12 cellular contexts compared by ENCODE assay signal in the genomic region with DNA sequence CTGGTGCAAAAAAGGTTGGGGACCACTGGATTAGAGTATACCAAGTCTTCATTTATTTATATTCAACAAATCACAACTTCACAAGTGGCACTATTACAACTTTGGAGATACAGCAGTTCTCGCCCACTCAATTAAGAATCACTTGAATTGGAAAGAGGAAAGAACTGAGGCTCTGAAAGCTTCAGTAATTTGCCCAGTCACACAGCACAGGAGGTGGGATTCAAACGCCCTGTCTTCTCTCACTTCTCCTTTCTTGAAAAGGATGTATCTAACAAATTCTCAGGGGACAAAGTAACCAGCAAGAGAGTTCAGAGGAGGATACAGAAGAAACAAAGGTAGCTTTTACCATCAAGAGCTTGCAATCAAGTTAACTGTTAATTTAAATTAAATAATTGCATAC. TPM values are rescaled to one million over a fixed set of nuclear protein-coding genes. Genes with fewer than 3 reads are reported as not detected.
DNase-seq lines count a peak whose midpoint lies in the region; ATAC-seq and TF ChIP-seq lines count a peak whose summit lies in the region.
"Had no signal": no experiment of that assay in that cellular context is flagged by ENCODE, and none has a peak within 500 bp of the region (broad histone marks: within the 10 kb centered on the region; RNA-seq: fewer than 3 reads in every experiment).

No MANE protein-coding gene starts in this region.

- H3K4me3 ChIP-seq in spleen (peak overlapping the region in 7 of 8 donors; percentile 0 to 63 (median 30)), Caco-2 (ENCODE audit: low read depth, low read length) (no peak overlapping the region)
- H3K4me3 ChIP-seq: adrenal gland had no signal

- H3K27me3 Mint-ChIP-seq in T-cell (no peaks in the 10 kb centered on the region), Caco-2 (ENCODE audit: insufficient read depth, unreplicated experiment) (no peaks in the 10 kb centered on the region)

- intact Hi-C loops in spleen (cut with DNase I; ENCODE audit: low total_unique reads) = no loop called here
- intact Hi-C loops in Caco-2 (cut with micrococcal nuclease; ENCODE audit: unreplicated experiment) = no loop called here

- H3K36me3 ChIP-seq in spleen = peaks cover 0 to 10% (median 4%) of the 10 kb centered on the region in 6 donors
- H3K36me3 ChIP-seq in Caco-2 (ENCODE audit: control insufficient read depth, insufficient read depth, low read length) = no peaks in the 10 kb centered on the region; the same call in 1 of the 2 replicates

- WGBS in spleen, 5 donors = 42 to 58% (median 51%) methylated on average over 2 of the region's 2 CpGs

- H3K4me3 Mint-ChIP-seq in T-cell = no peak overlapping the region
- no peak overlapping the region for H3K4me3 Mint-ChIP-seq in Caco-2 (ENCODE audit: unreplicated experiment)

- DNase-seq in spleen (no peak), T-cell (no peak), kidney tubule cell (ENCODE audit: low spot score) (no peak), Caco-2 (no peak)
- DNase-seq: left cardiac atrium, NCI-H748 treated with DMSO at 0.1 percent for 48 hours, posterior cingulate gyrus had no signal

- H3K27me3 ChIP-seq in spleen (replicated peaks in 1 of 7) = no peaks in the 10 kb centered on the region
- no peaks in the 10 kb centered on the region for H3K27me3 ChIP-seq in Caco-2 (replicated peaks; ENCODE audit: control insufficient read depth, insufficient read depth, low read length)
- H3K27me3 ChIP-seq: adrenal gland had no signal

- BruUV-seq in Caco-2 (replicated peaks; lab: Mats Ljungman, UMichigan) = no TSS peak

- H3K36me3 Mint-ChIP-seq in T-cell = peaks cover 15% of the 10 kb centered on the region
- peaks cover 10% of the 10 kb centered on the region for H3K36me3 Mint-ChIP-seq in Caco-2 (ENCODE audit: insufficient read depth, unreplicated experiment)

- peaks cover 13 to 100% (median 57%) of the 10 kb centered on the region in 6 donors for H3K4me1 ChIP-seq in spleen
- peaks cover 49% of the 10 kb centered on the region for H3K4me1 ChIP-seq in Caco-2

- CTCF ChIA-PET in T-cell (lab: Charles Lee) (interaction anchor here in 1 of 2 donors (0.6 kb wide), 2 partner anchors 31 to 1352 kb away, joined by 3 to 6 read pairs; no protein-coding TSS in a partner anchor), Caco-2 (lab: Charles Lee) (no interaction called here)

- peak overlapping the region in 4 of 8 donors; percentile 45 to 77 (median 64) for H3K27ac ChIP-seq in spleen
- H3K27ac ChIP-seq: VCaP had no signal

- H3K9me3 ChIP-seq in spleen (no peaks in the 10 kb centered on the region), Caco-2 (no peaks in the 10 kb centered on the region)
- H3K9me3 ChIP-seq: adrenal gland had no signal

- H3K9me3 Mint-ChIP-seq in T-cell (no peaks in the 10 kb centered on the region), Caco-2 (ENCODE audit: unreplicated experiment) (no peaks in the 10 kb centered on the region)

- in situ Hi-C loops in GM18951 (cut with MboI; ENCODE audit: low sequenced_read_pairs, unreplicated experiment) = no loop called here

- H3K4me1 Mint-ChIP-seq in T-cell (peaks cover 0 to 15% (median 4%) of the 10 kb centered on the region in 3 donors), Caco-2 (ENCODE audit: low read depth, unreplicated experiment) (peaks cover 18% of the 10 kb centered on the region)

- ATAC-seq in HG02588 (IDR thresholded peaks at IDR 0.05; ENCODE audit: unreplicated experiment) (peak; percentile 62), HG03571 (IDR thresholded peaks at IDR 0.05; ENCODE audit: unreplicated experiment) (peak; percentile 48), T-cell (replicated peaks in 1 of 4) (no peak)
- ATAC-seq: left cardiac atrium had no signal

- POLR2A ChIA-PET in T-cell (lab: Charles Lee) = interaction anchor here in 1 of 2 donors (0.5 kb wide), 1 partner anchor 36 kb away, joined by 8 read pairs; no protein-coding TSS in a partner anchor
- POLR2A ChIA-PET in Caco-2 (lab: Charles Lee) = no interaction called here

- TF ChIP-seq POLR2A in GM18951 (IDR thresholded peaks at IDR 0.05; ENCODE audit: extremely low read depth, insufficient read depth, insufficient read length) = peak; percentile 24
- no peak for TF ChIP-seq POLR2A in spleen (IDR thresholded peaks at IDR 0.05)

- no peak overlapping the region for H3K27ac Mint-ChIP-seq in T-cell
- H3K27ac Mint-ChIP-seq in Caco-2 (ENCODE audit: unreplicated experiment) = no peak overlapping the region

- TF ChIP-seq CTCF in spleen (IDR thresholded peaks at IDR 0.05 in 8 of 11, conservative IDR thresholded peaks at IDR 0.05 in 3 of 11) (no peak), Caco-2 (IDR thresholded peaks at IDR 0.05; ENCODE audit: insufficient read depth in 1 of 2, low read depth in 1 of 2, low read length in 1 of 2, severe bottlenecking in 1 of 2, unreplicated experiment in 1 of 2) (no peak)

RNA-seq across cellular contexts. Expression of a gene that starts 12.4 kb away (rescaled TPM):
- total RNA-seq in spleen (10 to 100 TPM; 33.4 to 77.5 (median 55.3) TPM), T-cell (10 to 100 TPM in 3 of 5 donors, 1 to 10 TPM in 2; 4.8 to 17.2 (median 15.5) TPM), Caco-2 (2022) (37.6 and 41.0 TPM in 2 replicates)
- polyA plus RNA-seq in spleen = 100 to 1,000 TPM in 2 of 3 donors, 10 to 100 TPM in 1; 96.5 to 111 (median 108) TPM

Comparison
In these comparisons a context has a peak if more than half of its experiments do, and no peak if none do; other contexts are left out.
1. ATAC-seq: peak in HG02588 (single experiment) and HG03571 (single experiment); none in T-cell (0 of 4).